In genomic region chr14:69054030-69054429, GRCh38 we compare ENCODE assay signal across 1 cellular context.
A peak's percentile ranks its signal among the peaks of the same experiment; 100 is the strongest.
TF ChIP-seq lines count a peak whose summit lies in the region.

No MANE protein-coding gene starts in this region.

TF ChIP-seq in HEK293, 187 proteins besides CTCF, POLR2A, EP300 and RAD21:
- TF ChIP-seq PRDM4 (tag by site-specific recombination; IDR thresholded peaks at IDR 0.05) (peak; percentile 54; the same call in 1 of the 2 replicates), ZNF311 (tag by site-specific recombination; IDR thresholded peaks at IDR 0.05; ENCODE audit: borderline replicate concordance) (no peak)
